In the genomic region with DNA sequence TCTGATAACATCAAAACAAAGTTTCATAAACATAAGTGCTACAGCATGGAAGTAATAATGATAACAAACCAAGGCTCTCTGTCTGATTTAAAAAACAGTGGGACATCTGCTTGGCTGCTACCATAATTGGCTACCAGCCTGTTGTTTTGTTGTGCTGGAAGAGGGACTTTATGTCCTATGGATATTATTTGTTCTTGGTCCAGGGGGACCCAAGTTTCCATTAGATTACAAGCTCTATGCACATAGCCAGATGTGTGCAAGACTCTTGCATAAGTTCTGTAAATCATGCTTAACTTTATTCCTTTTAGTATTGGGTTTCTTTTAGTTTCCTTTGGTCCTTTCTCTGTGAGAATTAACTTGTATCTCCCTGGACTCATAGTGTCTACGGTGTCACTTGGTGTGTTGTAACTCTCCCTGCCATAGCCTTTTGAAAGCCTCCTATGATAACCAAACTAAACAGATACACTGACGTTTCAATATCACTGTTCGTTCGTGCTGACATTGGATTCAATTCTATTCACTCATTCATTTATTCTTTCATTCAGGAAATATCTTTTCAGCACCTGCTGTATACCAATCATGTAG, we compare ENCODE assay signal across 16 cellular contexts. TPM values are rescaled to one million over a fixed set of nuclear protein-coding genes. Genes with fewer than 3 reads are reported as not detected.
DNase-seq lines count a peak whose midpoint lies in the region; ATAC-seq lines count a peak whose summit lies in the region.
"Had no signal": no experiment of that assay in that cellular context is flagged by ENCODE, and none has a peak within 500 bp of the region (broad histone marks: within the 10 kb centered on the region; RNA-seq: fewer than 3 reads in every experiment).

No MANE protein-coding gene starts in this region.

- intact Hi-C loops in left ventricle myocardium superior (cut with micrococcal nuclease) = no loop called here

- H3K4me1 ChIP-seq in adipocyte (ENCODE audit: control insufficient read depth, insufficient read depth, low read length) (peaks cover 33% of the 10 kb centered on the region), skeletal muscle tissue (ENCODE audit: control insufficient read depth in 3 of 3, insufficient read depth in 3 of 3, low read length in 3 of 3) (peaks cover 3 to 10% (median 9%) of the 10 kb centered on the region in 3 donors)
- H3K4me1 ChIP-seq: SJSA1 had no signal

- DNase-seq in adipocyte (ENCODE audit: low read depth) (peak; percentile 50), fibroblast of gingiva (ENCODE audit: low read depth) (peak; percentile 89), left ventricle myocardium superior (no peak)
- DNase-seq in activated CD8-positive, alpha-beta memory T cell treated with anti-CD3 and anti-CD28 coated beads for 24 hours = no peak
- DNase-seq: MV-4-11, NCI-H1417, NCI-H187 treated with DMSO at 0.1 percent for 48 hours, NCI-H446 treated with DMSO at 0.1 percent for 48 hours, NCI-H748 treated with DMSO at 0.1 percent for 48 hours, RPMI8226 had no signal

- H3K9me3 ChIP-seq in adipocyte (ENCODE audit: control insufficient read depth, low read length) = no peaks in the 10 kb centered on the region
- no peaks in the 10 kb centered on the region for H3K9me3 ChIP-seq in skeletal muscle tissue (ENCODE audit: control insufficient read depth in 3 of 3, low read length in 3 of 3)
- H3K9me3 ChIP-seq: SJSA1 had no signal

- H3K36me3 ChIP-seq in adipocyte (ENCODE audit: control insufficient read depth, insufficient read depth, low read length, severe bottlenecking) (no peaks in the 10 kb centered on the region), skeletal muscle tissue (ENCODE audit: control insufficient read depth in 3 of 3, insufficient read depth in 3 of 3, low read length in 3 of 3) (no peaks in the 10 kb centered on the region)
- H3K36me3 ChIP-seq: SJSA1 had no signal

- ATAC-seq in left ventricle myocardium superior = peak; percentile 66
- no peak for ATAC-seq in GM21576 (IDR thresholded peaks at IDR 0.05; ENCODE audit: unreplicated experiment)
- no peak for ATAC-seq in HG03460 (IDR thresholded peaks at IDR 0.05; ENCODE audit: unreplicated experiment)
- ATAC-seq: GM12878, GM23338 had no signal

- peak overlapping the region; percentile 3 for H3K27ac ChIP-seq in skeletal muscle tissue (ENCODE audit: low read depth, low read length)
- H3K27ac ChIP-seq: SJSA1 had no signal

- no peaks in the 10 kb centered on the region for H3K27me3 ChIP-seq in adipocyte (replicated peaks; ENCODE audit: control insufficient read depth, insufficient read depth, low read length)
- H3K27me3 ChIP-seq in skeletal muscle tissue (ENCODE audit: control insufficient read depth in 3 of 3, insufficient read depth in 3 of 3, low read length in 3 of 3) = no peaks in the 10 kb centered on the region
- H3K27me3 ChIP-seq: SJSA1 had no signal

- H3K4me3 ChIP-seq in adipocyte (ENCODE audit: low read length) (peak overlapping the region; percentile 12), skeletal muscle tissue (ENCODE audit: low read length in 3 of 3) (no peak overlapping the region)
- H3K4me3 ChIP-seq: GM12878, GM23338, SJSA1 had no signal

- H3K9ac ChIP-seq in adipocyte (ENCODE audit: low read length) = peak overlapping the region; percentile 10
- no peak overlapping the region for H3K9ac ChIP-seq in skeletal muscle tissue (ENCODE audit: low read depth in 1 of 3, low read length in 3 of 3)

RNA-seq across cellular contexts. Expression of gene CD36, which starts 41.4 kb away (rescaled TPM):
- total RNA-seq in left ventricle myocardium superior (1,393 TPM), skeletal muscle tissue (533 TPM)

Comparison
In these comparisons a context has a peak if more than half of its experiments do, and no peak if none do; other contexts are left out.
1. DNase-seq: peak in adipocyte (single experiment) and fibroblast of gingiva (single experiment); none in left ventricle myocardium superior (single experiment) and activated CD8-positive, alpha-beta memory T cell treated with anti-CD3 and anti-CD28 coated beads for 24 hours (single experiment).